Comparison of ENCODE assay signal across 24 cellular contexts in genomic region chr3:55951371-55951770, GRCh38.
"Had no signal": no experiment of that assay in that cellular context is flagged by ENCODE, and none has a peak within 500 bp of the region (broad histone marks: within the 10 kb centered on the region; RNA-seq: fewer than 3 reads in every experiment).

No MANE protein-coding gene starts in this region.

- ATAC-seq: activated naive CD4-positive, alpha-beta T cell treated with anti-CD3 and anti-CD28 coated beads, Interleukin-2, amount 50 U/mL, for 72 hours; sciatic nerve; stimulated activated effector memory CD8-positive, alpha-beta T cell treated with anti-CD3 and anti-CD28 coated beads, Interleukin-12 subunit alpha, Interleukin-12 subunit beta, amount 100 ng/mL, for 72 hours; WTC11 had no signal

- H3K27me3 Mint-ChIP-seq: activated CD4-positive, alpha-beta memory T cell treated with anti-CD3 and anti-CD28 coated beads for 36 hours; dendritic cell treated with granulocyte-macrophage colony-stimulating factor and Interleukin-4, amounts not matched to agents 40 ng/mL and 50 ng/mL, for 4 days; naive B cell had no signal

- H3K27ac Mint-ChIP-seq: activated CD4-positive, alpha-beta memory T cell treated with anti-CD3 and anti-CD28 coated beads for 36 hours; activated naive CD4-positive, alpha-beta T cell treated with anti-CD3 and anti-CD28 coated beads, Interleukin-2, amount 50 U/mL, for 72 hours; activated T-helper 1 cell treated with anti-CD3 and anti-CD28 coated beads, Interleukin-12 subunit alpha, Interleukin-12 subunit beta, Interleukin-2, Interleukin-4 antibody, amounts not matched to agents 30 ng/mL and 10 ng/mL and 1 ng/mL, durations not matched to agents 14 hours and 24 hours and 36 hours; dendritic cell treated with granulocyte-macrophage colony-stimulating factor and Interleukin-4, amounts not matched to agents 40 ng/mL and 50 ng/mL, for 4 days; naive B cell; stimulated activated effector memory CD8-positive, alpha-beta T cell treated with anti-CD3 and anti-CD28 coated beads, Interleukin-12 subunit alpha, Interleukin-12 subunit beta, amount 100 ng/mL, for 72 hours; type B pancreatic cell; WTC11 had no signal

- DNase-seq: activated CD4-positive, alpha-beta memory T cell treated with anti-CD3 and anti-CD28 coated beads for 36 hours; activated CD4-positive, alpha-beta T cell treated with anti-CD3 and anti-CD28 coated beads for 4 hours; activated gamma-delta T cell treated with Interleukin-2 at 50 U/mL for 16 hours; activated T-cell treated with anti-CD3 and anti-CD28 coated beads for 4 hours; amniotic stem cell; effector CD8-positive, alpha-beta T cell; foreskin melanocyte; glutamatergic neuron; hypothalamus; islet precursor cell; left ventricle myocardium inferior; mammary epithelial cell; naive B cell; stimulated activated CD4-positive, alpha-beta T cell treated with anti-CD3 and anti-CD28 coated beads, Interleukin-4, amount 100 ng/mL, for 24 hours; stomach; SW 1271; T-helper 2 cell had no signal

- H3K36me3 Mint-ChIP-seq: activated CD4-positive, alpha-beta memory T cell treated with anti-CD3 and anti-CD28 coated beads for 36 hours; activated naive CD4-positive, alpha-beta T cell treated with anti-CD3 and anti-CD28 coated beads, Interleukin-2, amount 50 U/mL, for 72 hours; naive B cell; stimulated activated effector memory CD8-positive, alpha-beta T cell treated with anti-CD3 and anti-CD28 coated beads, Interleukin-12 subunit alpha, Interleukin-12 subunit beta, amount 100 ng/mL, for 72 hours; type B pancreatic cell; WTC11 had no signal

- H3K9me3 Mint-ChIP-seq: activated CD4-positive, alpha-beta memory T cell treated with anti-CD3 and anti-CD28 coated beads for 36 hours; activated T-helper 1 cell treated with anti-CD3 and anti-CD28 coated beads, Interleukin-12 subunit alpha, Interleukin-12 subunit beta, Interleukin-2, Interleukin-4 antibody, amounts not matched to agents 30 ng/mL and 10 ng/mL and 1 ng/mL, durations not matched to agents 14 hours and 24 hours and 36 hours; WTC11 had no signal

- H3K4me1 Mint-ChIP-seq: naive B cell; stimulated activated effector memory CD8-positive, alpha-beta T cell treated with anti-CD3 and anti-CD28 coated beads, Interleukin-12 subunit alpha, Interleukin-12 subunit beta, amount 100 ng/mL, for 72 hours had no signal

- H3K4me3 Mint-ChIP-seq: activated CD4-positive, alpha-beta memory T cell treated with anti-CD3 and anti-CD28 coated beads for 36 hours; activated T-helper 1 cell treated with anti-CD3 and anti-CD28 coated beads, Interleukin-12 subunit alpha, Interleukin-12 subunit beta, Interleukin-2, Interleukin-4 antibody, amounts not matched to agents 30 ng/mL and 10 ng/mL and 1 ng/mL, durations not matched to agents 14 hours and 24 hours and 36 hours; dendritic cell treated with granulocyte-macrophage colony-stimulating factor and Interleukin-4, amounts not matched to agents 40 ng/mL and 50 ng/mL, for 4 days; naive B cell; stimulated activated effector memory CD8-positive, alpha-beta T cell treated with anti-CD3 and anti-CD28 coated beads, Interleukin-12 subunit alpha, Interleukin-12 subunit beta, amount 100 ng/mL, for 72 hours; type B pancreatic cell; WTC11 had no signal
